In genomic region chr1:94739521-94740061, GRCh38 we compare ENCODE assay signal across 12 cellular contexts.
A peak's percentile ranks its signal among the peaks of the same experiment; 100 is the strongest.
DNase-seq lines count a peak whose midpoint lies in the region; ATAC-seq and TF ChIP-seq lines count a peak whose summit lies in the region.
"Had no signal": no experiment of that assay in that cellular context is flagged by ENCODE, and none has a peak within 500 bp of the region (broad histone marks: within the 10 kb centered on the region; RNA-seq: fewer than 3 reads in every experiment).

No MANE protein-coding gene starts in this region.

- TF ChIP-seq CTCF in PC-3 (conservative IDR thresholded peaks at IDR 0.05; ENCODE audit: low read depth, low read length) = no peak
- TF ChIP-seq CTCF in epithelial cell of esophagus (IDR thresholded peaks at IDR 0.05; ENCODE audit: insufficient read depth, low read depth, low read length, missing control alignments) = no peak

- no peaks in the 10 kb centered on the region for H3K36me3 ChIP-seq in PC-3 (ENCODE audit: low read depth, low read length)
- H3K36me3 ChIP-seq: prostate gland, WERI-Rb-1 had no signal

- no peaks in the 10 kb centered on the region for H4K20me1 ChIP-seq in PC-3 (ENCODE audit: low read length)

- peak overlapping the region; percentile 32 for H3K4me2 ChIP-seq in PC-3 (ENCODE audit: low read length)

- no peaks in the 10 kb centered on the region for H3K9me2 ChIP-seq in PC-3 (replicated peaks; ENCODE audit: low read length)

- peak; percentile 52 for ATAC-seq in PC-3
- ATAC-seq in GM18502 (IDR thresholded peaks at IDR 0.05; ENCODE audit: poor library complexity, unreplicated experiment) = no peak
- no peak for ATAC-seq in GM21528 (IDR thresholded peaks at IDR 0.05; ENCODE audit: low FRiP score, unreplicated experiment)
- ATAC-seq: left lobe of liver had no signal

- H3K27ac ChIP-seq in PC-3 (ENCODE audit: low read length) = no peak overlapping the region
- H3K27ac ChIP-seq: WERI-Rb-1 had no signal

- no peaks in the 10 kb centered on the region for H3K27me3 ChIP-seq in PC-3 (ENCODE audit: low read length)

- no peaks in the 10 kb centered on the region for H3K79me2 ChIP-seq in PC-3 (ENCODE audit: low read length)

- DNase-seq in CD1c-positive myeloid dendritic cell (ENCODE audit: extremely low spot score) (peak; percentile 31), PC-3 (peak; percentile 76), epithelial cell of esophagus (ENCODE audit: low read depth) (peak; percentile 64), non-pigmented ciliary epithelial cell (ENCODE audit: low read depth) (peak; percentile 77), DMS79 (lab: John Stamatoyannopoulos, UW) (no peak), inferior parietal cortex (ENCODE audit: extremely low spot score) (no peak)
- DNase-seq: stimulated activated CD8-positive, alpha-beta memory T cell treated with anti-CD3 and anti-CD28 coated beads, Interleukin-4, amount 100 ng/mL, for 48 hours; WERI-Rb-1 had no signal

- intact Hi-C loops in PC-3 (cut with micrococcal nuclease) = loop anchor here (5.0 kb wide), 3 partner anchors 43 to 207 kb away; no protein-coding TSS in a partner anchor

- POLR2A ChIA-PET in PC-3 (lab: Charles Lee; ENCODE audit: unreplicated experiment) = interaction anchor here (0.6 kb wide), 1 partner anchor 223 kb away, joined by 9 read pairs; no protein-coding TSS in a partner anchor

- H2AFZ ChIP-seq in PC-3 (ENCODE audit: low read length) = no peak overlapping the region

- no TSS peak for BruUV-seq in PC-3 (replicated peaks; lab: Mats Ljungman, UMichigan)

- CTCF ChIA-PET in PC-3 (lab: Charles Lee) = interaction anchor here (0.7 kb wide), 1 partner anchor 68 kb away, joined by 3 read pairs; no protein-coding TSS in a partner anchor

- H3K9ac ChIP-seq in PC-3 (ENCODE audit: low read length) = no peak overlapping the region

- H3K4me1 ChIP-seq in PC-3 (ENCODE audit: insufficient read depth, low read length) = peaks cover 22% of the 10 kb centered on the region

- no peaks in the 10 kb centered on the region for H3F3A ChIP-seq in PC-3 (ENCODE audit: low read length, unreplicated experiment)

- H3K9me3 ChIP-seq in PC-3 (ENCODE audit: low read length) = no peaks in the 10 kb centered on the region
- H3K9me3 ChIP-seq: prostate gland had no signal

- H3K4me3 ChIP-seq in PC-3 (ENCODE audit: low read length) (no peak overlapping the region), epithelial cell of esophagus (ENCODE audit: low read length) (no peak overlapping the region)
- H3K4me3 ChIP-seq: prostate gland had no signal

Comparison
In these comparisons a context has a peak if more than half of its experiments do, and no peak if none do; other contexts are left out.
1. DNase-seq: peak in CD1c-positive myeloid dendritic cell (single experiment), PC-3 (single experiment), epithelial cell of esophagus (single experiment) and non-pigmented ciliary epithelial cell (single experiment); none in DMS79 (single experiment) and inferior parietal cortex (single experiment).